In the genomic region with DNA sequence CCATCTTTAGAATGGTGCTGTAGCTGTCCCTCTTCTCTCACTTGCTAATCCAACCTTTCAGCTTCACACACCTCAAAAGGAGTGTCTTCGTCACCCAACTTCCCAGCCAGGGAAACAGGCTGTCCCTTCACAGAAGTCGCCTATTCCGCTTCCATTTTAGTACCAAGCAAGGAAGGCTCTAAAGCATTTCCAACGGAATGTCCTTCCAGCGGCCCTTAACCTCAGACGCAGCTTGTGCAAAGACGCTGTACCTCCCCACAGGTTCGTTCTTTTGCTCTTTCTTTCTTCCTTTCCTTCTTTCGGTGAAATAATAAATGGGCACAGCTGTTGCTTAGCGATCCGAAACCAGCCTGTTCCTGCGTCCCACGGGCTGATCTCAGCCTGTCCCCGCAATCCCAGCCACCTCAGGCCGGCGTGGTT, we compare ENCODE assay signal across 10 cellular contexts. TPM values are rescaled to one million over a fixed set of nuclear protein-coding genes. Genes with fewer than 3 reads are reported as not detected.
DNase-seq lines count a peak whose midpoint lies in the region; ATAC-seq and TF ChIP-seq lines count a peak whose summit lies in the region.
"Had no signal": no experiment of that assay in that cellular context is flagged by ENCODE, and none has a peak within 500 bp of the region (broad histone marks: within the 10 kb centered on the region; RNA-seq: fewer than 3 reads in every experiment).

No MANE protein-coding gene starts in this region.

- no peak overlapping the region for H2BK5ac ChIP-seq in neuronal stem cell (ENCODE audit: low read length)

- peak; percentile 9 for DNase-seq in GM03348 (ENCODE audit: low spot score)
- DNase-seq in MM.1S, result peak; percentile 9
- peak; percentile 60 for DNase-seq in endodermal cell
- no peak for DNase-seq in neuronal stem cell (ENCODE audit: low spot score)
- DNase-seq in GM19238 (ENCODE audit: insufficient read length, low spot score), result no peak
- DNase-seq in NCI-H146 (lab: John Stamatoyannopoulos, UW), result no peak
- DNase-seq in immature natural killer cell, result no peak
- DNase-seq: naive B cell had no signal

- H4K20me1 ChIP-seq in MM.1S (ENCODE audit: insufficient read depth, low read length), result no peaks in the 10 kb centered on the region

- no peak overlapping the region for H2BK15ac ChIP-seq in neuronal stem cell (ENCODE audit: low read length)

- H4K8ac ChIP-seq in neuronal stem cell (ENCODE audit: low read depth, low read length), result no peak overlapping the region

- no peaks in the 10 kb centered on the region for H3K79me1 ChIP-seq in neuronal stem cell (ENCODE audit: low read depth, low read length)

- H3K4me1 ChIP-seq in MM.1S (ENCODE audit: low read length) (no peaks in the 10 kb centered on the region), endodermal cell (ENCODE audit: control insufficient read depth, insufficient read depth, low read length) (peaks cover 3% of the 10 kb centered on the region), neuronal stem cell (ENCODE audit: control insufficient read depth in 2 of 2, insufficient read depth in 1 of 2, low read depth in 1 of 2, low read length in 2 of 2) (peaks cover 0 to 11% of the 10 kb centered on the region in 2 donors)

- H3K36me3 Mint-ChIP-seq in endodermal cell (ENCODE audit: low read depth), result no peaks in the 10 kb centered on the region
- H3K36me3 Mint-ChIP-seq in immature natural killer cell, result no peaks in the 10 kb centered on the region

- no peaks in the 10 kb centered on the region for H3K79me2 ChIP-seq in MM.1S (ENCODE audit: low read length)

- H4K91ac ChIP-seq in neuronal stem cell (ENCODE audit: low read depth, low read length, poor library complexity), result no peak overlapping the region

- H3K9me2 ChIP-seq in MM.1S (replicated peaks; ENCODE audit: insufficient read depth, low read length), result no peaks in the 10 kb centered on the region

- H3K18ac ChIP-seq in neuronal stem cell (ENCODE audit: low read length), result no peak overlapping the region

- no peaks in the 10 kb centered on the region for H3F3A ChIP-seq in MM.1S (ENCODE audit: insufficient read depth, low read length)

- H3K36me3 ChIP-seq in MM.1S (replicated peaks; ENCODE audit: insufficient read depth, low read length), result no peaks in the 10 kb centered on the region
- no peaks in the 10 kb centered on the region for H3K36me3 ChIP-seq in endodermal cell (ENCODE audit: control insufficient read depth, insufficient read depth, low read length)
- H3K36me3 ChIP-seq in neuronal stem cell (replicated peaks in 1 of 2; ENCODE audit: control insufficient read depth in 2 of 2, insufficient read depth in 2 of 2, low read length in 2 of 2), result no peaks in the 10 kb centered on the region

- H3K9me3 ChIP-seq in MM.1S (replicated peaks; ENCODE audit: insufficient read depth, low read length) (no peaks in the 10 kb centered on the region), endodermal cell (ENCODE audit: control insufficient read depth, low read length) (no peaks in the 10 kb centered on the region), neuronal stem cell (replicated peaks in 1 of 2; ENCODE audit: control insufficient read depth in 2 of 2, insufficient read depth in 1 of 2, low read depth in 1 of 2, low read length in 2 of 2) (no peaks in the 10 kb centered on the region)
- H3K9me3 ChIP-seq: testis had no signal

- H3K4ac ChIP-seq in neuronal stem cell (ENCODE audit: low read length), result no peak overlapping the region

- TF ChIP-seq CTCF in MM.1S (IDR thresholded peaks at IDR 0.05; ENCODE audit: low read length) (no peak), endodermal cell (conservative IDR thresholded peaks at IDR 0.05) (no peak)

- no peak overlapping the region for H2AK5ac ChIP-seq in neuronal stem cell (ENCODE audit: low read depth, low read length)

- no peak overlapping the region for H2BK12ac ChIP-seq in neuronal stem cell (ENCODE audit: low read length)

- no peaks in the 10 kb centered on the region; the same call in 1 of the 2 replicates for H3K27me3 ChIP-seq in MM.1S (replicated peaks; ENCODE audit: insufficient read depth, low read length)
- H3K27me3 ChIP-seq in endodermal cell (ENCODE audit: control insufficient read depth, insufficient read depth, low read length, poor library complexity, severe bottlenecking), result peaks cover 68% of the 10 kb centered on the region
- peaks cover 17 to 39% (median 38%) of the 10 kb centered on the region in 3 experiments for H3K27me3 ChIP-seq in neuronal stem cell (ENCODE audit: control insufficient read depth in 3 of 3, insufficient read depth in 3 of 3, low read depth in 1 of 3, low read length in 3 of 3)
- H3K27me3 ChIP-seq: testis had no signal

- no peak overlapping the region for H2BK120ac ChIP-seq in neuronal stem cell (ENCODE audit: low read depth, low read length)

- no peak overlapping the region for H3K23ac ChIP-seq in neuronal stem cell (ENCODE audit: low read depth, low read length, poor library complexity)

- H3K4me1 Mint-ChIP-seq in endodermal cell, result peaks cover 12% of the 10 kb centered on the region
- H3K4me1 Mint-ChIP-seq in immature natural killer cell, result peaks cover 3 to 8% of the 10 kb centered on the region in 2 donors

- H3K4me3 Mint-ChIP-seq in endodermal cell, result peak overlapping the region; percentile 59
- H3K4me3 Mint-ChIP-seq in immature natural killer cell, result no peak overlapping the region
- H3K4me3 Mint-ChIP-seq: naive B cell had no signal

- no peak overlapping the region for H3K9ac ChIP-seq in MM.1S (ENCODE audit: low read length)
- no peak overlapping the region for H3K9ac ChIP-seq in endodermal cell (ENCODE audit: extremely low read depth, low read length, poor library complexity, severe bottlenecking)
- H3K9ac ChIP-seq in neuronal stem cell (ENCODE audit: low read depth, low read length, poor library complexity), result peak overlapping the region; percentile 3

- ATAC-seq in GM21825 (IDR thresholded peaks at IDR 0.05; ENCODE audit: unreplicated experiment), result no peak

- H3K27ac Mint-ChIP-seq in endodermal cell (no peak overlapping the region), immature natural killer cell (no peak overlapping the region)

- H3K9me3 Mint-ChIP-seq in endodermal cell (no peaks in the 10 kb centered on the region), immature natural killer cell (no peaks in the 10 kb centered on the region)
- H3K9me3 Mint-ChIP-seq: naive B cell had no signal

- peak overlapping the region; percentile 46 for H3K4me3 ChIP-seq in MM.1S (ENCODE audit: low read length)
- peak overlapping the region; percentile 81 for H3K4me3 ChIP-seq in endodermal cell (ENCODE audit: low read length)
- no peak overlapping the region for H3K4me3 ChIP-seq in neuronal stem cell (ENCODE audit: low read length in 2 of 2)

- peak overlapping the region; percentile 81 for H3K4me2 ChIP-seq in MM.1S (ENCODE audit: low read depth, low read length)
- H3K4me2 ChIP-seq in neuronal stem cell (ENCODE audit: insufficient read depth, low read length, poor library complexity, severe bottlenecking), result peak overlapping the region; percentile 99

- peaks cover 81% of the 10 kb centered on the region for H3K27me3 Mint-ChIP-seq in endodermal cell (ENCODE audit: insufficient read depth)
- peaks cover 7 to 12% (median 12%) of the 10 kb centered on the region in 3 donors for H3K27me3 Mint-ChIP-seq in immature natural killer cell (ENCODE audit: low read depth in 3 of 3)

- WGBS in endodermal cell (ENCODE audit: insufficient coverage in 1 of 2, insufficient read length in 1 of 2), 2 experiments, result 6 to 9% methylated on average over 16 of the region's 16 CpGs
- no CpG with 5 or more reads among the region's 16 CpGs for WGBS in neuronal stem cell (ENCODE audit: extremely low coverage in 2 of 2, insufficient read length in 2 of 2, insufficient replicate concordance in 1 of 2), 2 donors

- no peak overlapping the region for H3K14ac ChIP-seq in neuronal stem cell (ENCODE audit: low read length)

- peak overlapping the region; percentile 36; the same call in 1 of the 2 replicates for H2AFZ ChIP-seq in MM.1S (ENCODE audit: low read length)
- H2AFZ ChIP-seq in neuronal stem cell (ENCODE audit: low read length), result no peak overlapping the region

- no peak overlapping the region for H3K27ac ChIP-seq in MM.1S (ENCODE audit: low read length)
- H3K27ac ChIP-seq in endodermal cell (ENCODE audit: low read depth, low read length), result no peak overlapping the region
- no peak overlapping the region for H3K27ac ChIP-seq in neuronal stem cell (replicated peaks; ENCODE audit: low read length)
- H3K27ac ChIP-seq: testis had no signal

RNA-seq across cellular contexts. Expression of a gene that starts 1.5 kb away (rescaled TPM):
- 1 to 10 TPM; 2.3 to 2.7 TPM for total RNA-seq in endodermal cell
- 1.6 TPM for polyA plus RNA-seq in endodermal cell (2013, experiment 1 of 2)
- 1.9 TPM for polyA plus RNA-seq in endodermal cell (2013, experiment 2 of 2)
- polyA plus RNA-seq in neuronal stem cell (2013, experiment 1 of 2), result 0.06 TPM
- polyA plus RNA-seq in neuronal stem cell (2013, experiment 2 of 2), result 0.07 TPM
- polyA plus RNA-seq in immature natural killer cell, result not detected

Comparison
In these comparisons a context has a peak if more than half of its experiments do, and no peak if none do; other contexts are left out.
1. DNase-seq: peak in GM03348 (single experiment), MM.1S (single experiment) and endodermal cell (single experiment); none in neuronal stem cell (single experiment), GM19238 (single experiment), NCI-H146 (single experiment) and immature natural killer cell (0 of 3).
2. H3K4me3 ChIP-seq: peak in MM.1S (single experiment) and endodermal cell (single experiment); none in neuronal stem cell (0 of 2).